ENCODE assay signal across 1 cellular context in genomic region chr1:57206038-57206437, GRCh38.
A peak's percentile ranks its signal among the peaks of the same experiment; 100 is the strongest.
TF ChIP-seq lines count a peak whose summit lies in the region.

No MANE protein-coding gene starts in this region.

TF ChIP-seq in GM23338, 12 proteins besides CTCF, POLR2A, EP300 and RAD21 (continued from another document):
- peak; percentile 96 for TF ChIP-seq ZNF462 (CRISPR knock-in tag; IDR thresholded peaks at IDR 0.05)
TF ChIP-seq in GM23338: peak in this region for 3.
